2 cellular contexts compared by ENCODE assay signal in genomic region chr6:20302702-20303251, GRCh38.
TF ChIP-seq lines count a peak whose summit lies in the region.

No MANE protein-coding gene starts in this region.

TF ChIP-seq in SK-N-SH, 30 proteins besides CTCF, POLR2A, EP300 and RAD21:
- no peak for TF ChIP-seq ZBTB33 (IDR thresholded peaks at IDR 0.05; ENCODE audit: borderline replicate concordance, low read depth)
- peak; percentile 27; the same call in 1 of the 2 replicates for TF ChIP-seq FOSL2 (IDR thresholded peaks at IDR 0.05; ENCODE audit: borderline replicate concordance, low read depth)

TF ChIP-seq in GM23338, 12 proteins besides CTCF, POLR2A, EP300 and RAD21:
- TF ChIP-seq JUNB (IDR thresholded peaks at IDR 0.05; ENCODE audit: unreplicated experiment) (no peak), ZNF331 (CRISPR knock-in tag; IDR thresholded peaks at IDR 0.05; ENCODE audit: low read depth) (no peak)
